ENCODE assay signal across 29 cellular contexts in the genomic region with DNA sequence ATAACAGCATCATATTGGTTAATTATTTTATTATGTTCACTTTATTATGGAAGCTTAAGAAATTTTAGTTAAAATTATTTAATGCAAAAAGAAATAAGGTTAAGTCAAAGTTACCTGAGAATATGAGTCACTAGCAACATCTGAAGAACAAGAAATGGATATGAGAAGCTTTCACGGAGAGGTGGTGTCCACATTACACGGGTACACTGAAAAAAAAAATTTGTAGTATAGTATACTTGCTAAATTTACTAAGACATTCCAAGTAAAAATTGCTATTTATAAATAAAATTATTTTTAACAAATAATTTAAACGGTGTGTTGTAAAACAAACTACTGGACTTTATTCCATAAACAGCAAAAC.
"Had no signal": no experiment of that assay in that cellular context is flagged by ENCODE, and none has a peak within 500 bp of the region (broad histone marks: within the 10 kb centered on the region; RNA-seq: fewer than 3 reads in every experiment).

No MANE protein-coding gene starts in this region.

- ATAC-seq: left colon; left lung; lower lobe of right lung; naive thymus-derived CD8-positive, alpha-beta T cell; pancreas; right cardiac atrium; sciatic nerve had no signal

- H3K4me1 ChIP-seq: left lung, lower lobe of right lung, pancreas, prostate gland, spleen, suprapubic skin, tibial nerve, uterus had no signal

- H3K27me3 Mint-ChIP-seq: naive thymus-derived CD8-positive, alpha-beta T cell; stimulated activated naive CD8-positive, alpha-beta T cell treated with anti-CD3 and anti-CD28 coated beads, Interleukin-15, Interleukin-2, amounts not matched to agents 100 ng/mL and 50 ng/mL, for 24 hours; type B pancreatic cell had no signal

- H3K4me1 Mint-ChIP-seq: immature natural killer cell, nephron, neural crest cell had no signal

- FAIRE-seq: islet of Langerhans, kidney, pancreas had no signal

- DNase-seq: hypothalamus; immature natural killer cell; kidney; left colon; left lung; lower lobe of right lung; mammary epithelial cell; mesenchymal stem cell; naive thymus-derived CD8-positive, alpha-beta T cell; nucleus accumbens; pancreas; posterior cingulate gyrus; retina; right cardiac atrium; spleen; stimulated activated CD4-positive, alpha-beta T cell treated with anti-CD3 and anti-CD28 coated beads, Interleukin-4, amount 100 ng/mL, for 24 hours; stimulated activated naive CD4-positive, alpha-beta T cell; uterus had no signal

- H3K27ac ChIP-seq: left lung, lower lobe of right lung, pancreas, prostate gland, skin epidermis, spleen, suprapubic skin, tibial nerve, uterus had no signal

- H3K9me3 Mint-ChIP-seq: immature natural killer cell; neural crest cell; stimulated activated effector memory CD8-positive, alpha-beta T cell treated with anti-CD3 and anti-CD28 coated beads, Interleukin-12 subunit alpha, Interleukin-12 subunit beta, amount 100 ng/mL, for 72 hours; stimulated activated naive CD8-positive, alpha-beta T cell treated with anti-CD3 and anti-CD28 coated beads, Interleukin-15, Interleukin-2, amounts not matched to agents 100 ng/mL and 50 ng/mL, for 24 hours; type B pancreatic cell had no signal

- H3K4me3 Mint-ChIP-seq: immature natural killer cell; naive thymus-derived CD8-positive, alpha-beta T cell; nephron; neural crest cell; stimulated activated effector memory CD8-positive, alpha-beta T cell treated with anti-CD3 and anti-CD28 coated beads, Interleukin-12 subunit alpha, Interleukin-12 subunit beta, amount 100 ng/mL, for 72 hours; stimulated activated naive CD8-positive, alpha-beta T cell treated with anti-CD3 and anti-CD28 coated beads, Interleukin-15, Interleukin-2, amounts not matched to agents 100 ng/mL and 50 ng/mL, for 24 hours; type B pancreatic cell had no signal

- H3K9me3 ChIP-seq: left lung, pancreas, prostate gland, spleen, suprapubic skin, uterus had no signal

- H3K4me3 ChIP-seq: left lung, lower lobe of right lung, pancreas, prostate gland, skin epidermis, spleen, suprapubic skin, tibial nerve, uterus had no signal

- H3K27me3 ChIP-seq: left lung, pancreas, spleen, suprapubic skin, tibial nerve, uterus had no signal

- H3K36me3 ChIP-seq: pancreas, prostate gland, uterus had no signal

- H3K27ac Mint-ChIP-seq: immature natural killer cell; naive thymus-derived CD8-positive, alpha-beta T cell; nephron; stimulated activated effector memory CD8-positive, alpha-beta T cell treated with anti-CD3 and anti-CD28 coated beads, Interleukin-12 subunit alpha, Interleukin-12 subunit beta, amount 100 ng/mL, for 72 hours; stimulated activated naive CD8-positive, alpha-beta T cell treated with anti-CD3 and anti-CD28 coated beads, Interleukin-15, Interleukin-2, amounts not matched to agents 100 ng/mL and 50 ng/mL, for 24 hours; type B pancreatic cell had no signal
